Comparison of ENCODE assay signal across 21 cellular contexts in the genomic region with DNA sequence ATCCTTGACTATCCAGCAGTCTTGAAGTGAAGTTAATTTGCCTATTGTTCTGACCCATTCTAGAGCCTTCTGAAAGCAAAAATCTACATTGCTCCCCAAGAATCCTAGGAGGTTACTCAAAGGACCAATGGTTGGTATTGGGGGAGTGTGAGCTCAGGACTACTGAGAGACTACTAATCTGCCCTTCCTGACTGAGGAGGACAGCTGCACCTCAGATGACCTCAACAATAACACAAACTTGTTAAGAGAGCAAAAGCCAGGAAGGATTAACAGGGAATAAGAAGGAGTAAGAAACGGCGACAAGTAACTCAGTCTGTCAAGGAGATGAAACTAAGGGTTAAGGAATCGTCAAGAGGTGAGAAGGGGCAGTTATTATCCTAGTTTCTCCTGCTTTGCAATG. TPM values are rescaled to one million over a fixed set of nuclear protein-coding genes. Genes with fewer than 3 reads are reported as not detected.
DNase-seq lines count a peak whose midpoint lies in the region; ATAC-seq, FAIRE-seq and TF ChIP-seq lines count a peak whose summit lies in the region.
"Had no signal": no experiment of that assay in that cellular context is flagged by ENCODE, and none has a peak within 500 bp of the region (broad histone marks: within the 10 kb centered on the region; RNA-seq: fewer than 3 reads in every experiment).

No MANE protein-coding gene starts in this region.

- no peak for TF ChIP-seq POLR2A in GM12891 (IDR thresholded peaks at IDR 0.05; ENCODE audit: low read depth, low read length)

- no peak overlapping the region for H2BK12ac ChIP-seq in neuronal stem cell (ENCODE audit: low read length)

- no peaks in the 10 kb centered on the region for H3K79me1 ChIP-seq in neuronal stem cell (ENCODE audit: low read depth, low read length)

- no CpG with 5 or more reads among the region's 3 CpGs for WGBS in neuronal stem cell (ENCODE audit: extremely low coverage in 2 of 2, insufficient read length in 2 of 2, insufficient replicate concordance in 1 of 2), 2 donors

- DNase-seq in LHCN-M2 (ENCODE audit: low read depth) (peak; percentile 71), NCI-H524 treated with DMSO at 0.1 percent for 48 hours (lab: John Stamatoyannopoulos, UW) (peak; percentile 28), SJCRH30 (peak; percentile 28 to 56), myocyte (ENCODE audit: low read depth) (peak; percentile 54), neuronal stem cell (ENCODE audit: low spot score) (no peak), GM12891 (ENCODE audit: insufficient read length, low spot score) (no peak)
- DNase-seq in activated CD4-positive, alpha-beta memory T cell treated with anti-CD3 and anti-CD28 coated beads for 36 hours = no peak
- DNase-seq: Caco-2; CD4-positive, CD25-positive, alpha-beta regulatory T cell; CD8-positive, alpha-beta T cell; DMS153; DND-41; GM23248; H7; HCEC 1CT had no signal

- H2BK15ac ChIP-seq in neuronal stem cell (ENCODE audit: low read length) = no peak overlapping the region

- no peak overlapping the region for H2AK5ac ChIP-seq in neuronal stem cell (ENCODE audit: low read depth, low read length)

- H4K8ac ChIP-seq in neuronal stem cell (ENCODE audit: low read depth, low read length) = no peak overlapping the region

- no peaks in the 10 kb centered on the region for H3K36me3 Mint-ChIP-seq in activated CD4-positive, alpha-beta memory T cell treated with anti-CD3 and anti-CD28 coated beads for 36 hours
- H3K36me3 Mint-ChIP-seq: CD4-positive, CD25-positive, alpha-beta regulatory T cell; CD8-positive, alpha-beta T cell had no signal

- no peak overlapping the region for H3K18ac ChIP-seq in neuronal stem cell (ENCODE audit: low read length)

- H3K27ac ChIP-seq in SJCRH30 (no peak overlapping the region), neuronal stem cell (replicated peaks; ENCODE audit: low read length) (no peak overlapping the region)
- H3K27ac ChIP-seq: BLaER1, C4-2B, GM23248 had no signal

- no peaks in the 10 kb centered on the region for H3K36me3 ChIP-seq in SJCRH30
- H3K36me3 ChIP-seq in neuronal stem cell (replicated peaks in 1 of 2; ENCODE audit: control insufficient read depth in 2 of 2, insufficient read depth in 2 of 2, low read length in 2 of 2) = no peaks in the 10 kb centered on the region
- H3K36me3 ChIP-seq: BLaER1 had no signal

- no peaks in the 10 kb centered on the region for H3K4me1 Mint-ChIP-seq in activated CD4-positive, alpha-beta memory T cell treated with anti-CD3 and anti-CD28 coated beads for 36 hours (ENCODE audit: low read depth)
- H3K4me1 Mint-ChIP-seq: B cell; CD4-positive, CD25-positive, alpha-beta regulatory T cell had no signal

- no peak overlapping the region for H3K4me2 ChIP-seq in neuronal stem cell (ENCODE audit: insufficient read depth, low read length, poor library complexity, severe bottlenecking)
- H3K4me2 ChIP-seq: BLaER1 had no signal

- H3K27me3 ChIP-seq in SJCRH30 = no peaks in the 10 kb centered on the region
- H3K27me3 ChIP-seq in neuronal stem cell (ENCODE audit: control insufficient read depth in 3 of 3, insufficient read depth in 3 of 3, low read depth in 1 of 3, low read length in 3 of 3) = no peaks in the 10 kb centered on the region
- H3K27me3 ChIP-seq: BLaER1 had no signal

- no peak overlapping the region for H3K4me3 ChIP-seq in SJCRH30
- H3K4me3 ChIP-seq in neuronal stem cell (ENCODE audit: low read length in 2 of 2) = no peak overlapping the region
- H3K4me3 ChIP-seq: BLaER1, GM23248 had no signal

- no peak overlapping the region for H3K27ac Mint-ChIP-seq in activated CD4-positive, alpha-beta memory T cell treated with anti-CD3 and anti-CD28 coated beads for 36 hours
- H3K27ac Mint-ChIP-seq: B cell; CD4-positive, CD25-positive, alpha-beta regulatory T cell; CD8-positive, alpha-beta T cell had no signal

- H3K9ac ChIP-seq in neuronal stem cell (ENCODE audit: low read depth, low read length, poor library complexity) = no peak overlapping the region
- H3K9ac ChIP-seq: BLaER1, GM23248 had no signal

- H2AFZ ChIP-seq in neuronal stem cell (ENCODE audit: low read length) = no peak overlapping the region
- H2AFZ ChIP-seq: GM23248 had no signal

- no peaks in the 10 kb centered on the region for H3K9me3 Mint-ChIP-seq in activated CD4-positive, alpha-beta memory T cell treated with anti-CD3 and anti-CD28 coated beads for 36 hours
- H3K9me3 Mint-ChIP-seq: CD8-positive, alpha-beta T cell had no signal

- no peak for ATAC-seq in GM19452 (IDR thresholded peaks at IDR 0.05; ENCODE audit: unreplicated experiment)
- ATAC-seq: CD8-positive, alpha-beta T cell had no signal

- intact Hi-C loops in activated CD4-positive, alpha-beta memory T cell treated with anti-CD3 and anti-CD28 coated beads for 36 hours (cut with micrococcal nuclease) = no loop called here

- no peaks in the 10 kb centered on the region for H3K9me3 ChIP-seq in SJCRH30 (replicated peaks)
- H3K9me3 ChIP-seq in neuronal stem cell (replicated peaks in 1 of 2; ENCODE audit: control insufficient read depth in 2 of 2, insufficient read depth in 1 of 2, low read depth in 1 of 2, low read length in 2 of 2) = no peaks in the 10 kb centered on the region
- H3K9me3 ChIP-seq: BLaER1, Caco-2 had no signal

- peaks cover 3% of the 10 kb centered on the region for H3K27me3 Mint-ChIP-seq in activated CD4-positive, alpha-beta memory T cell treated with anti-CD3 and anti-CD28 coated beads for 36 hours
- H3K27me3 Mint-ChIP-seq: CD4-positive, CD25-positive, alpha-beta regulatory T cell had no signal

- H3K4me3 Mint-ChIP-seq in activated CD4-positive, alpha-beta memory T cell treated with anti-CD3 and anti-CD28 coated beads for 36 hours = no peak overlapping the region
- H3K4me3 Mint-ChIP-seq: B cell; CD4-positive, CD25-positive, alpha-beta regulatory T cell; CD8-positive, alpha-beta T cell had no signal

- no peak overlapping the region for H4K91ac ChIP-seq in neuronal stem cell (ENCODE audit: low read depth, low read length, poor library complexity)

- CTCF ChIA-PET in activated CD4-positive, alpha-beta memory T cell treated with anti-CD3 and anti-CD28 coated beads for 36 hours (lab: Charles Lee) = no interaction called here

- no peak overlapping the region for H3K4ac ChIP-seq in neuronal stem cell (ENCODE audit: low read length)

- POLR2A ChIA-PET in activated CD4-positive, alpha-beta memory T cell treated with anti-CD3 and anti-CD28 coated beads for 36 hours (lab: Charles Lee) = no interaction called here

- no peak overlapping the region for H2BK120ac ChIP-seq in neuronal stem cell (ENCODE audit: low read depth, low read length)

- peaks cover 3% of the 10 kb centered on the region; the same call in 1 of the 2 replicates for H3K4me1 ChIP-seq in SJCRH30
- no peaks in the 10 kb centered on the region for H3K4me1 ChIP-seq in neuronal stem cell (ENCODE audit: control insufficient read depth in 2 of 2, insufficient read depth in 1 of 2, low read depth in 1 of 2, low read length in 2 of 2)
- H3K4me1 ChIP-seq: BLaER1, Caco-2 had no signal

- H2BK5ac ChIP-seq in neuronal stem cell (ENCODE audit: low read length) = no peak overlapping the region

- no peak for FAIRE-seq in GM12891 (lab: Jason Lieb, UNC)
- FAIRE-seq: G401.6, H1 had no signal

- no peak overlapping the region for H3K23ac ChIP-seq in neuronal stem cell (ENCODE audit: low read depth, low read length, poor library complexity)

- H3K14ac ChIP-seq in neuronal stem cell (ENCODE audit: low read length) = no peak overlapping the region

TF ChIP-seq in GM12891, 5 proteins besides CTCF, POLR2A, EP300 and RAD21:
- TF ChIP-seq PAX5 (IDR thresholded peaks at IDR 0.05; ENCODE audit: insufficient read depth, low read length, severe bottlenecking) = no peak
- TF ChIP-seq POLR2AphosphoS5 (IDR thresholded peaks at IDR 0.05; ENCODE audit: low read depth, low read length) = no peak
- TF ChIP-seq POU2F2 (IDR thresholded peaks at IDR 0.05; ENCODE audit: low read depth, low read length) = no peak
- no peak for TF ChIP-seq SPI1 (IDR thresholded peaks at IDR 0.05; ENCODE audit: low read depth, low read length)
- no peak for TF ChIP-seq TAF1 (IDR thresholded peaks at IDR 0.05; ENCODE audit: low read depth, low read length)

RNA-seq across cellular contexts. Expression of gene IDS, which starts 43.4 kb away (rescaled TPM):
- total RNA-seq in LHCN-M2 (2014; rRNA removed) (54.4 and 60.5 TPM in 2 replicates), myocyte (59.6 and 73.0 TPM in 2 replicates)
- polyA plus RNA-seq in LHCN-M2 (2012) = 32.4 TPM
- 17.0 and 20.0 TPM in 2 replicates for total RNA-seq in SJCRH30 (2014; rRNA removed; shearing (Covaris generic))
- 101 TPM for polyA plus RNA-seq in myocyte (2012)
- 25.5 TPM for polyA plus RNA-seq in neuronal stem cell (2013, experiment 1 of 2)
- polyA plus RNA-seq in neuronal stem cell (2013, experiment 2 of 2) = 25.5 TPM
- 28.3 TPM for polyA plus RNA-seq in GM12891 (2012; ENCODE audit: low read depth, missing spikeins)
- 10 to 100 TPM; 71.6 to 72.2 TPM for total RNA-seq in activated CD4-positive, alpha-beta memory T cell treated with anti-CD3 and anti-CD28 coated beads for 36 hours

Comparison
In these comparisons a context has a peak if more than half of its experiments do, and no peak if none do; other contexts are left out.
1. DNase-seq: peak in LHCN-M2 (single experiment), NCI-H524 treated with DMSO at 0.1 percent for 48 hours (single experiment), SJCRH30 (2 of 2) and myocyte (single experiment); none in neuronal stem cell (single experiment), GM12891 (single experiment) and activated CD4-positive, alpha-beta memory T cell treated with anti-CD3 and anti-CD28 coated beads for 36 hours (single experiment).